10 cellular contexts compared by ENCODE assay signal in genomic region chr1:67880056-67880601, GRCh38. TPM values are rescaled to one million over a fixed set of nuclear protein-coding genes. Genes with fewer than 3 reads are reported as not detected.
DNase-seq lines count a peak whose midpoint lies in the region; ATAC-seq and TF ChIP-seq lines count a peak whose summit lies in the region.
"Had no signal": no experiment of that assay in that cellular context is flagged by ENCODE, and none has a peak within 500 bp of the region (broad histone marks: within the 10 kb centered on the region; RNA-seq: fewer than 3 reads in every experiment).

No MANE protein-coding gene starts in this region.

- H3K27me3 Mint-ChIP-seq in CD14-positive monocyte (ENCODE audit: low read depth in 3 of 3) = peaks cover 0 to 1% (median 0%) of the 10 kb centered on the region in 3 donors

- intact Hi-C loops in Panc1 (cut with micrococcal nuclease; ENCODE audit: unreplicated experiment) (no loop called here), CD14-positive monocyte (cut with micrococcal nuclease) (no loop called here)

- POLR2A ChIA-PET in Panc1 (lab: Charles Lee) = no interaction called here

- CTCF ChIA-PET in Panc1 (lab: Charles Lee) = no interaction called here

- peaks cover 0 to 2% of the 10 kb centered on the region in 2 donors for H3K36me3 Mint-ChIP-seq in CD14-positive monocyte

- no peak for TF ChIP-seq CTCF in AG10803 (conservative IDR thresholded peaks at IDR 0.05; ENCODE audit: low read length)
- no peak for TF ChIP-seq CTCF in LNCaP clone FGC (IDR thresholded peaks at IDR 0.05; ENCODE audit: control insufficient read depth, extremely low read depth, insufficient read depth)
- TF ChIP-seq CTCF in Panc1 (IDR thresholded peaks at IDR 0.05) = no peak
- no peak for TF ChIP-seq CTCF in CD14-positive monocyte (IDR thresholded peaks at IDR 0.05)

- H3K4me1 ChIP-seq in Panc1 (ENCODE audit: control insufficient read depth, insufficient read depth, low read length) = no peaks in the 10 kb centered on the region; the same call in 1 of the 2 replicates
- H3K4me1 ChIP-seq: testis had no signal

- no peak overlapping the region for H3K4me3 Mint-ChIP-seq in CD14-positive monocyte

- H3K4me3 ChIP-seq in AG10803 (ENCODE audit: low read length) = no peak overlapping the region
- H3K4me3 ChIP-seq in LNCaP clone FGC (ENCODE audit: low read depth, low read length) = no peak overlapping the region
- no peak overlapping the region for H3K4me3 ChIP-seq in Panc1 (ENCODE audit: low read depth in 2 of 2, low read length in 2 of 2)
- H3K4me3 ChIP-seq: testis had no signal

- BruUV-seq in Panc1 (replicated peaks; lab: Mats Ljungman, UMichigan) = no TSS peak

- no peaks in the 10 kb centered on the region for H3K4me1 Mint-ChIP-seq in CD14-positive monocyte

- in situ Hi-C loops in Panc1 (cut with HindIII; ENCODE audit: low pct_unique_long_range_greater_than_20kb, low sequenced_read_pairs) = no loop called here

- peak; percentile 68 for DNase-seq in AG10803 (ENCODE audit: low read depth)
- peak; percentile 95 for DNase-seq in LNCaP clone FGC (ENCODE audit: low read depth)
- DNase-seq in Panc1 (ENCODE audit: low read depth, low spot score) = no peak
- DNase-seq in fibroblast of the conjunctiva (ENCODE audit: low read depth) = peak; percentile 52
- no peak for DNase-seq in activated naive CD4-positive, alpha-beta T cell treated with anti-CD3 and anti-CD28 coated beads, Interleukin-2, amount 50 U/mL, for 16 hours
- no peak for DNase-seq in CD14-positive monocyte (ENCODE audit: low spot score)
- DNase-seq: cortex of kidney, testis had no signal

- peaks cover 0 to 18% (median 3%) of the 10 kb centered on the region in 7 donors for H3K9me3 Mint-ChIP-seq in CD14-positive monocyte

- H3K27ac ChIP-seq in Panc1 (ENCODE audit: low read length) = no peak overlapping the region
- H3K27ac ChIP-seq: testis had no signal

- ATAC-seq in Panc1 (peak; percentile 93), GM21367 (IDR thresholded peaks at IDR 0.05; ENCODE audit: unreplicated experiment) (no peak), HG02763 (IDR thresholded peaks at IDR 0.05; ENCODE audit: unreplicated experiment) (no peak)

- no peak overlapping the region for H3K27ac Mint-ChIP-seq in CD14-positive monocyte

- no peaks in the 10 kb centered on the region for H3K27me3 ChIP-seq in Panc1 (ENCODE audit: control insufficient read depth, insufficient read depth, low read length)
- H3K27me3 ChIP-seq: testis had no signal

- H3K36me3 ChIP-seq in Panc1 (ENCODE audit: control insufficient read depth, insufficient read depth, low read length) = no peaks in the 10 kb centered on the region

- no peaks in the 10 kb centered on the region for H3K9me3 ChIP-seq in Panc1 (ENCODE audit: control insufficient read depth, insufficient read depth, low read depth, low read length)
- H3K9me3 ChIP-seq: testis had no signal

RNA-seq across cellular contexts. Expression of gene GNG12, which starts 46.9 kb away (rescaled TPM):
- 70.0 TPM for total RNA-seq in Panc1 (2021; ENCODE audit: unreplicated experiment)
- polyA plus RNA-seq in Panc1 (2012; ENCODE audit: insufficient read length) = 25.1 TPM
- polyA plus RNA-seq in CD14-positive monocyte = under 1 TPM in 1 of 2 donors, not detected in 1; 0.03 TPM

Comparison
In these comparisons a context has a peak if more than half of its experiments do, and no peak if none do; other contexts are left out.
1. DNase-seq: peak in AG10803 (single experiment), LNCaP clone FGC (single experiment) and fibroblast of the conjunctiva (single experiment); none in Panc1 (single experiment), activated naive CD4-positive, alpha-beta T cell treated with anti-CD3 and anti-CD28 coated beads, Interleukin-2, amount 50 U/mL, for 16 hours (single experiment) and CD14-positive monocyte (single experiment).